ENCODE assay signal across 1 cellular context in the genomic region with DNA sequence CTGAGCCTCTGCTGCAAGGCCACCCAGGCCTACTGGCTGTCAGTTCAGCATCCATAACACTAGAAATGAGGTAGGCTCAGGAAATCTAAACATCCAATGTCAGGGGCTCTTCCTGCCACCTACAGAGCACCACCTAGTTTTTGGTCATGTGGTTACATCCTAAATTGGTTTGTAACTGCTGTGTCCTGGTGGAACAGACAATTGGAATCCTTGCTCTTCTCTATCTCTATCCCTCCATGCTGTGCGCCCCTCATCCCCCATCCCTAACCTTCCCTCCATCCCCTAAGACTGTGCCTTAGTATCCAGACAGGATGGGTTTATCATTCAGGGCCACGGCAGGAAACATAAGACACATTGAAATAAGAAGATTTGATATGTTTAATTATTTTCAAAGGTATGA.
TF ChIP-seq lines count a peak whose summit lies in the region.

No MANE protein-coding gene starts in this region.

TF ChIP-seq in GM23338, 12 proteins besides CTCF, POLR2A, EP300 and RAD21 (continued from another document):
- TF ChIP-seq JUNB (IDR thresholded peaks at IDR 0.05; ENCODE audit: unreplicated experiment) (no peak), EZH2 (IDR thresholded peaks at IDR 0.05; ENCODE audit: low read depth, unreplicated experiment) (no peak)
